In genomic region chr17:19456016-19456927, GRCh38 we compare ENCODE assay signal across 18 cellular contexts.
"Had no signal": no experiment of that assay in that cellular context is flagged by ENCODE, and none has a peak within 500 bp of the region (broad histone marks: within the 10 kb centered on the region; RNA-seq: fewer than 3 reads in every experiment).

No MANE protein-coding gene starts in this region.

- H3K9me3 ChIP-seq: ascending aorta, breast epithelium, ovary, stomach, testis, upper lobe of left lung had no signal

- H3K27ac ChIP-seq: ascending aorta, breast epithelium, ovary, stomach, testis, upper lobe of left lung had no signal

- H3K4me1 ChIP-seq: breast epithelium, testis, upper lobe of left lung had no signal

- H3K4me2 ChIP-seq: smooth muscle cell had no signal

- DNase-seq: activated CD4-positive, alpha-beta T cell treated with anti-CD3 and anti-CD28 coated beads, Interleukin-2, amount 50 U/mL, for 1 hour; activated T-cell treated with anti-CD3 and anti-CD28 coated beads, Interleukin-2, amount 50 U/mL, for 72 hours; effector CD8-positive, alpha-beta T cell; foreskin fibroblast; hippocampal formation; ovary; stimulated activated CD4-positive, alpha-beta T cell treated with anti-CD3 and anti-CD28 coated beads, Interleukin-4, amount 100 ng/mL, for 1 hour; stomach; T-helper 1 cell; T-helper 9 cell; testis; upper lobe of left lung had no signal

- H3K4me3 ChIP-seq: ascending aorta, breast epithelium, lung, ovary, smooth muscle cell, stomach, testis, upper lobe of left lung had no signal

- H3K27me3 ChIP-seq: ascending aorta, breast epithelium, ovary, stomach, testis, upper lobe of left lung had no signal

- ATAC-seq: activated CD4-positive, CD25-positive, alpha-beta regulatory T cell treated with anti-CD3 and anti-CD28 coated beads, Interleukin-2, amount 50 U/mL, for 24 hours; activated T-cell treated with anti-CD3 and anti-CD28 coated beads, Interleukin-2, amount 50 U/mL, for 72 hours; sciatic nerve had no signal

- H3K36me3 ChIP-seq: ascending aorta, breast epithelium, ovary, stomach, upper lobe of left lung had no signal
